Comparison of ENCODE assay signal across 20 cellular contexts in the genomic region with DNA sequence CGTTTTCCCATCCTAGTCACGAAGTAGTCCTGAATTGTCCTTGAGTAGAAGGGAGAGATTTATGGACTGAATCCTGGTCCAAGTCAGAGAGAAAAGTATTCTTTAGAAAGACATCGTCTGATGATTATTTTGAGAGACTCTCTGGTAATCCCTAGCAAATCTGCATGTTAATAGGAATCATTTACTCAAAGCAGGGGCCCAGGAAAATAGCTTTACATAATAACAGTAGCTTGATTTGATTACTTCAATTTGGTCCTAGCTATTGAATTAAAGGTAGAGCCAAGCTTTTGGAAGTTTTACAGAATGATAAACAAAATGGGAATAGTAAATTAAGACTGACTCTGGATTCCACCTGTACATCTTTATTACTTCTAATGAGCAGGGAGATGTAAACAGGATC.
DNase-seq lines count a peak whose midpoint lies in the region; ATAC-seq and TF ChIP-seq lines count a peak whose summit lies in the region.
"Had no signal": no experiment of that assay in that cellular context is flagged by ENCODE, and none has a peak within 500 bp of the region (broad histone marks: within the 10 kb centered on the region; RNA-seq: fewer than 3 reads in every experiment).

No MANE protein-coding gene starts in this region.

- H3K9me3 Mint-ChIP-seq in natural killer cell = no peaks in the 10 kb centered on the region
- no peaks in the 10 kb centered on the region for H3K9me3 Mint-ChIP-seq in natural killer cell treated with Interleukin-12 subunit alpha and Interleukin-12 subunit beta and Interleukin-15 and Interleukin-18, amount 100 ng/mL, for 72 hours
- H3K9me3 Mint-ChIP-seq: CD8-positive, alpha-beta T cell; HFFc6 had no signal

- TF ChIP-seq CTCF in natural killer cell (IDR thresholded peaks at IDR 0.05) (no peak), suprapubic skin (IDR thresholded peaks at IDR 0.05) (no peak), uterus (IDR thresholded peaks at IDR 0.05) (no peak), hepatocyte (IDR thresholded peaks at IDR 0.05; ENCODE audit: poor library complexity) (no peak)

- H3K4me1 Mint-ChIP-seq in natural killer cell = peaks cover 35 to 39% of the 10 kb centered on the region in 2 donors
- H3K4me1 Mint-ChIP-seq in natural killer cell treated with Interleukin-12 subunit alpha and Interleukin-12 subunit beta and Interleukin-15 and Interleukin-18, amount 100 ng/mL, for 72 hours (ENCODE audit: low read depth in 2 of 2) = peaks cover 14 to 27% of the 10 kb centered on the region in 2 donors
- H3K4me1 Mint-ChIP-seq: IgD-negative memory B cell had no signal

- H3K27ac Mint-ChIP-seq in natural killer cell = no peak overlapping the region
- no peak overlapping the region for H3K27ac Mint-ChIP-seq in natural killer cell treated with Interleukin-12 subunit alpha and Interleukin-12 subunit beta and Interleukin-15 and Interleukin-18, amount 100 ng/mL, for 72 hours
- H3K27ac Mint-ChIP-seq: CD8-positive, alpha-beta T cell; HFFc6; IgD-negative memory B cell had no signal

- intact Hi-C loops in natural killer cell (cut with micrococcal nuclease) (no loop called here), uterus (cut with DNase I; ENCODE audit: low total_unique reads) (no loop called here)

- no peaks in the 10 kb centered on the region for H3K36me3 Mint-ChIP-seq in natural killer cell
- H3K36me3 Mint-ChIP-seq in natural killer cell treated with Interleukin-12 subunit alpha and Interleukin-12 subunit beta and Interleukin-15 and Interleukin-18, amount 100 ng/mL, for 72 hours = peaks cover 4% of the 10 kb centered on the region
- H3K36me3 Mint-ChIP-seq: CD8-positive, alpha-beta T cell had no signal

- H3K27ac ChIP-seq in iPS-20b (ENCODE audit: low read length) (no peak overlapping the region), suprapubic skin (no peak overlapping the region), uterus (no peak overlapping the region), hepatocyte (no peak overlapping the region)
- H3K27ac ChIP-seq: 22Rv1, A549 had no signal

- H3K36me3 ChIP-seq in iPS-20b (ENCODE audit: insufficient read depth, low read depth, low read length) (no peaks in the 10 kb centered on the region), suprapubic skin (no peaks in the 10 kb centered on the region), uterus (no peaks in the 10 kb centered on the region), hepatocyte (replicated peaks; ENCODE audit: insufficient read depth, low read depth) (no peaks in the 10 kb centered on the region)

- peaks cover 14% of the 10 kb centered on the region; the same call in 1 of the 2 replicates for H3K4me1 ChIP-seq in iPS-20b (ENCODE audit: insufficient read depth, low read length)
- H3K4me1 ChIP-seq in suprapubic skin = no peaks in the 10 kb centered on the region
- H3K4me1 ChIP-seq in uterus = no peaks in the 10 kb centered on the region
- H3K4me1 ChIP-seq in hepatocyte (ENCODE audit: insufficient read depth) = no peaks in the 10 kb centered on the region
- H3K4me1 ChIP-seq: A549 had no signal

- no peaks in the 10 kb centered on the region for H3K9me2 ChIP-seq in hepatocyte (replicated peaks; ENCODE audit: insufficient read depth)

- peaks cover 19 to 20% of the 10 kb centered on the region in 2 donors for H3K27me3 Mint-ChIP-seq in natural killer cell (ENCODE audit: low read depth in 2 of 2)
- peaks cover 13 to 28% of the 10 kb centered on the region in 2 donors for H3K27me3 Mint-ChIP-seq in natural killer cell treated with Interleukin-12 subunit alpha and Interleukin-12 subunit beta and Interleukin-15 and Interleukin-18, amount 100 ng/mL, for 72 hours

- H3K9me3 ChIP-seq in iPS-20b (ENCODE audit: insufficient read depth, low read depth, low read length) (peaks cover 11% of the 10 kb centered on the region; the same call in 1 of the 2 replicates), suprapubic skin (no peaks in the 10 kb centered on the region), uterus (no peaks in the 10 kb centered on the region), hepatocyte (ENCODE audit: low read depth) (no peaks in the 10 kb centered on the region)
- H3K9me3 ChIP-seq: A549 had no signal

- H3K27me3 ChIP-seq in iPS-20b (ENCODE audit: insufficient read depth, low read length) = no peaks in the 10 kb centered on the region
- peaks cover 20% of the 10 kb centered on the region for H3K27me3 ChIP-seq in suprapubic skin
- H3K27me3 ChIP-seq in uterus = peaks cover 0 to 3% of the 10 kb centered on the region in 2 donors
- H3K27me3 ChIP-seq in hepatocyte = peaks cover 8% of the 10 kb centered on the region

- no peak for ATAC-seq in natural killer cell
- ATAC-seq in natural killer cell treated with Interleukin-12 subunit alpha and Interleukin-12 subunit beta and Interleukin-15 and Interleukin-18, amount 100 ng/mL, for 72 hours = no peak
- ATAC-seq: A549; CD8-positive, alpha-beta T cell; GM12878; HCT116; HepG2 had no signal

- peak overlapping the region; percentile 78 for H3K4me3 Mint-ChIP-seq in natural killer cell
- H3K4me3 Mint-ChIP-seq in natural killer cell treated with Interleukin-12 subunit alpha and Interleukin-12 subunit beta and Interleukin-15 and Interleukin-18, amount 100 ng/mL, for 72 hours = no peak overlapping the region
- H3K4me3 Mint-ChIP-seq: CD8-positive, alpha-beta T cell; HFFc6; IgD-negative memory B cell had no signal

- no peak overlapping the region for H3K4me2 ChIP-seq in hepatocyte
- H3K4me2 ChIP-seq: A549 had no signal

- TF ChIP-seq EP300 in suprapubic skin (IDR thresholded peaks at IDR 0.05) = no peak

- H3K79me2 ChIP-seq in hepatocyte = no peaks in the 10 kb centered on the region

- no peak overlapping the region for H2AFZ ChIP-seq in hepatocyte

- 39% methylated on average over 3 of the region's 3 CpGs for WGBS in suprapubic skin
- WGBS in hepatocyte (ENCODE audit: low lambda C conversion rate, missing lambda C conversion rate) = 58% methylated on average over 3 of the region's 3 CpGs

- H3K9ac ChIP-seq in iPS-20b (ENCODE audit: low read depth, low read length) = no peak overlapping the region

- DNase-seq in natural killer cell (no peak), NCI-H82 treated with DMSO at 0.1 percent for 48 hours (lab: John Stamatoyannopoulos, UW; ENCODE audit: unreplicated experiment) (peak; percentile 41), suprapubic skin (ENCODE audit: low spot score in 2 of 2) (no peak), uterus (no peak), hepatocyte (ENCODE audit: low spot score) (no peak)
- no peak for DNase-seq in natural killer cell treated with Interleukin-12 subunit alpha and Interleukin-12 subunit beta and Interleukin-15 and Interleukin-18, amount 100 ng/mL, for 72 hours (ENCODE audit: low spot score)
- DNase-seq: AML-193; Calu3; CD8-positive, alpha-beta T cell; DMS79 treated with DMSO at 0.1 percent for 48 hours; GF-D8; HFFc6; KBM-7 had no signal

- H4K20me1 ChIP-seq in hepatocyte (ENCODE audit: insufficient read depth, poor library complexity, severe bottlenecking) = no peaks in the 10 kb centered on the region

- no peak for TF ChIP-seq POLR2A in suprapubic skin (IDR thresholded peaks at IDR 0.05)
- no peak for TF ChIP-seq POLR2A in uterus (IDR thresholded peaks at IDR 0.05)

- H3K4me3 ChIP-seq in iPS-20b (ENCODE audit: low read length) (peak overlapping the region; percentile 32; the same call in 1 of the 2 replicates), suprapubic skin (no peak overlapping the region), uterus (no peak overlapping the region), hepatocyte (no peak overlapping the region)
- H3K4me3 ChIP-seq: A549, GM12878 had no signal
